In the genomic region with DNA sequence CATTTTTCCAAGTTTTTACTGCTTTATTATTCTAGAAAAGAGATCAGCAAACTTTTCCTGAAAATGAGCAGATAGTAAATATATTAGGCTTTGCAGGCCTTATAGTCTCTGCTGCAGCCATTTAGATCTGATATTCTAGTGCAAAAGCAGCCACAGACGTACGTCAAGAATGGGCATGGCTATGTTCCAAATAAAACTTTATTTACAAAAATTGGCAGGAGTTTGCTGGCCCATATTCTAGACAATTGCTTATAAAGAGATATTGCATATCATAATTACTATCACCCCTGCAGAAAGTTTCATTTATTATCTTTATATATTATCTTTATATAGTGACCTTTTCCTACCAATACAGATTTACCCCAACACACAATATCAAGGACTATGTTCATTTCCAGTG, we compare ENCODE assay signal across 31 cellular contexts.
DNase-seq lines count a peak whose midpoint lies in the region; ATAC-seq, FAIRE-seq and TF ChIP-seq lines count a peak whose summit lies in the region.
"Had no signal": no experiment of that assay in that cellular context is flagged by ENCODE, and none has a peak within 500 bp of the region (broad histone marks: within the 10 kb centered on the region; RNA-seq: fewer than 3 reads in every experiment).

No MANE protein-coding gene starts in this region.

- POLR2A ChIA-PET in K562 (lab: Yijun Ruan, JAX), result no interaction called here

- H3K4me1 ChIP-seq in K562 (replicated peaks in 1 of 2; ENCODE audit: control insufficient read depth in 2 of 2, insufficient read depth in 2 of 2, low read length in 2 of 2), result no peaks in the 10 kb centered on the region
- H3K4me1 ChIP-seq: Caco-2 had no signal

- H3K4me3 Mint-ChIP-seq in activated T-cell treated with anti-CD3 and anti-CD28 coated beads, Interleukin-2, amount 50 U/mL, for 72 hours, result no peak overlapping the region
- H3K4me3 Mint-ChIP-seq: B cell; CD14-positive monocyte; CD4-positive, alpha-beta memory T cell; CD4-positive, alpha-beta T cell; CD4-positive, CD25-positive, alpha-beta regulatory T cell; CD8-positive, alpha-beta memory T cell; CD8-positive, alpha-beta T cell had no signal

- H3K9me3 Mint-ChIP-seq in activated T-cell treated with anti-CD3 and anti-CD28 coated beads, Interleukin-2, amount 50 U/mL, for 72 hours, result no peaks in the 10 kb centered on the region
- H3K9me3 Mint-ChIP-seq: CD14-positive monocyte; CD4-positive, alpha-beta memory T cell; CD4-positive, alpha-beta T cell; CD8-positive, alpha-beta memory T cell; CD8-positive, alpha-beta T cell had no signal

- no peaks in the 10 kb centered on the region for H3K27me3 ChIP-seq in K562 (ENCODE audit: control insufficient read depth in 2 of 2, insufficient read depth in 2 of 2, low read length in 2 of 2)
- H3K27me3 ChIP-seq: BE2C; BLaER1; BLaER1 treated with 17β-estradiol and CSF1 and Interleukin-3, amounts not matched to agents 10 nM and 100 nM had no signal

- H3K27ac Mint-ChIP-seq in activated T-cell treated with anti-CD3 and anti-CD28 coated beads, Interleukin-2, amount 50 U/mL, for 72 hours, result no peak overlapping the region
- H3K27ac Mint-ChIP-seq: B cell; CD4-positive, alpha-beta memory T cell; CD4-positive, alpha-beta T cell; CD4-positive, CD25-positive, alpha-beta regulatory T cell; CD8-positive, alpha-beta T cell had no signal

- no peak overlapping the region for H3K4me2 ChIP-seq in K562 (ENCODE audit: insufficient read depth, low read length)
- H3K4me2 ChIP-seq: A549; BLaER1; BLaER1 treated with 17β-estradiol and CSF1 and Interleukin-3, amounts not matched to agents 10 nM and 100 nM had no signal

- in situ Hi-C loops in K562 (cut with MboI), result no loop called here

- H3K9me1 ChIP-seq in K562 (ENCODE audit: control insufficient read depth, insufficient read depth, low read length), result no peaks in the 10 kb centered on the region

- no peak for FAIRE-seq in K562 (lab: Jason Lieb, UNC)
- FAIRE-seq: A549, D721Med had no signal

- H3K27me3 Mint-ChIP-seq in activated T-cell treated with anti-CD3 and anti-CD28 coated beads, Interleukin-2, amount 50 U/mL, for 72 hours (ENCODE audit: low read depth), result no peaks in the 10 kb centered on the region
- H3K27me3 Mint-ChIP-seq: B cell; CD4-positive, alpha-beta memory T cell; CD4-positive, alpha-beta T cell; CD4-positive, CD25-positive, alpha-beta regulatory T cell; CD8-positive, alpha-beta memory T cell had no signal

- no peaks in the 10 kb centered on the region for H3K36me3 ChIP-seq in K562 (ENCODE audit: control insufficient read depth, insufficient read depth, low read length)
- H3K36me3 ChIP-seq: BE2C had no signal

- H4K20me1 ChIP-seq in K562 (replicated peaks; ENCODE audit: control insufficient read depth, insufficient read depth, low read length), result no peaks in the 10 kb centered on the region
- H4K20me1 ChIP-seq: BLaER1 had no signal

- no peak for TF ChIP-seq EP300 in K562 (IDR thresholded peaks at IDR 0.05; ENCODE audit: low read length)

- no peak for ATAC-seq in K562
- ATAC-seq in activated T-cell treated with anti-CD3 and anti-CD28 coated beads, Interleukin-2, amount 50 U/mL, for 72 hours (replicated peaks in 1 of 2), result no peak
- ATAC-seq: A549; CD8-positive, alpha-beta T cell had no signal

- H3K4me1 Mint-ChIP-seq in activated T-cell treated with anti-CD3 and anti-CD28 coated beads, Interleukin-2, amount 50 U/mL, for 72 hours (ENCODE audit: low read depth), result peaks cover 28% of the 10 kb centered on the region

- WGBS in K562 (ENCODE audit: insufficient coverage, low coverage, missing lambda C conversion rate), result 85% methylated on average over 2 of the region's 2 CpGs

- no peaks in the 10 kb centered on the region for H3K79me2 ChIP-seq in K562 (ENCODE audit: control insufficient read depth, insufficient read depth, low read length)

- TF ChIP-seq POLR2A in K562 (conservative IDR thresholded peaks at IDR 0.05), result no peak

- no peak for TF ChIP-seq CTCF in LNCaP clone FGC (IDR thresholded peaks at IDR 0.05; ENCODE audit: control insufficient read depth, extremely low read depth, insufficient read depth)
- no peak for TF ChIP-seq CTCF in K562 (IDR thresholded peaks at IDR 0.05 in 2 of 3, conservative IDR thresholded peaks at IDR 0.05 in 1 of 3; ENCODE audit: insufficient read depth in 2 of 3, low read depth in 1 of 3, low read length in 3 of 3)

- no peak overlapping the region for H3K27ac ChIP-seq in K562 (ENCODE audit: extremely low read depth, low read depth, low read length)
- H3K27ac ChIP-seq: A549; BLaER1; BLaER1 treated with 17β-estradiol and CSF1 and Interleukin-3, amounts not matched to agents 10 nM and 100 nM; C4-2B had no signal

- CTCF ChIA-PET in K562 (lab: Yijun Ruan, JAX; ENCODE audit: low intra/inter-chr PET ratio), result interaction anchor here (0.6 kb wide), 1 partner anchor 1087 kb away, joined by 3 read pairs; no protein-coding TSS in a partner anchor

- intact Hi-C loops in K562 (cut with micrococcal nuclease), result no loop called here

- no TSS peak for BruUV-seq in K562 (replicated peaks; lab: Mats Ljungman, UMichigan)

- H3K9me3 ChIP-seq in K562 (replicated peaks; ENCODE audit: control insufficient read depth, insufficient read depth, low read depth, low read length), result no peaks in the 10 kb centered on the region
- H3K9me3 ChIP-seq: A549; BE2C; BLaER1; BLaER1 treated with 17β-estradiol and CSF1 and Interleukin-3, amounts not matched to agents 10 nM and 100 nM; Caco-2 had no signal

- H3K9ac ChIP-seq in K562 (ENCODE audit: insufficient read depth in 1 of 2, low read depth in 2 of 2, low read length in 2 of 2), result no peak overlapping the region
- H3K9ac ChIP-seq: BLaER1; BLaER1 treated with 17β-estradiol and CSF1 and Interleukin-3, amounts not matched to agents 10 nM and 100 nM had no signal

- H2AFZ ChIP-seq in K562 (ENCODE audit: low read depth, low read length), result no peak overlapping the region

- H3K4me3 ChIP-seq in LNCaP clone FGC (ENCODE audit: low read depth, low read length) (no peak overlapping the region), K562 (no peak overlapping the region)
- H3K4me3 ChIP-seq: A549; BLaER1; BLaER1 treated with 17β-estradiol and CSF1 and Interleukin-3, amounts not matched to agents 10 nM and 100 nM had no signal

- DNase-seq in LNCaP clone FGC (ENCODE audit: low read depth) (peak; percentile 70), K562 (ENCODE audit: extremely low read depth in 1 of 4, low spot score in 3 of 4) (no peak), NCI-H2107 treated with DMSO at 0.1 percent for 48 hours (lab: John Stamatoyannopoulos, UW; ENCODE audit: unreplicated experiment) (no peak)
- DNase-seq in activated T-cell treated with anti-CD3 and anti-CD28 coated beads, Interleukin-2, amount 50 U/mL, for 72 hours, result no peak
- DNase-seq: 8988T; ACHN; AML-193; BE2C; C1 segment of cervical spinal cord; Caco-2; Calu3; CD4-positive, alpha-beta memory T cell; CD4-positive, alpha-beta T cell; CD4-positive, CD25-positive, alpha-beta regulatory T cell; CD8-positive, alpha-beta memory T cell; CD8-positive, alpha-beta T cell; COR-L47; DMS 273 treated with DMSO at 0.1 percent for 48 hours; DMS153; DMS53; DMS79; DMS79 treated with DMSO at 0.1 percent for 48 hours; DND-41; EL had no signal

- no peak for TF ChIP-seq RAD21 in K562 (CRISPR knock-in tag; conservative IDR thresholded peaks at IDR 0.05 in 1 of 2, IDR thresholded peaks at IDR 0.05 in 1 of 2)

- H3K36me3 Mint-ChIP-seq in activated T-cell treated with anti-CD3 and anti-CD28 coated beads, Interleukin-2, amount 50 U/mL, for 72 hours (ENCODE audit: insufficient read depth in 2 of 2), result no peaks in the 10 kb centered on the region
- H3K36me3 Mint-ChIP-seq: CD4-positive, CD25-positive, alpha-beta regulatory T cell; CD8-positive, alpha-beta memory T cell; CD8-positive, alpha-beta T cell had no signal

TF ChIP-seq in K562, 482 proteins besides CTCF, POLR2A, EP300 and RAD21 (continues in another document):
- TF ChIP-seq, protein P1, sequence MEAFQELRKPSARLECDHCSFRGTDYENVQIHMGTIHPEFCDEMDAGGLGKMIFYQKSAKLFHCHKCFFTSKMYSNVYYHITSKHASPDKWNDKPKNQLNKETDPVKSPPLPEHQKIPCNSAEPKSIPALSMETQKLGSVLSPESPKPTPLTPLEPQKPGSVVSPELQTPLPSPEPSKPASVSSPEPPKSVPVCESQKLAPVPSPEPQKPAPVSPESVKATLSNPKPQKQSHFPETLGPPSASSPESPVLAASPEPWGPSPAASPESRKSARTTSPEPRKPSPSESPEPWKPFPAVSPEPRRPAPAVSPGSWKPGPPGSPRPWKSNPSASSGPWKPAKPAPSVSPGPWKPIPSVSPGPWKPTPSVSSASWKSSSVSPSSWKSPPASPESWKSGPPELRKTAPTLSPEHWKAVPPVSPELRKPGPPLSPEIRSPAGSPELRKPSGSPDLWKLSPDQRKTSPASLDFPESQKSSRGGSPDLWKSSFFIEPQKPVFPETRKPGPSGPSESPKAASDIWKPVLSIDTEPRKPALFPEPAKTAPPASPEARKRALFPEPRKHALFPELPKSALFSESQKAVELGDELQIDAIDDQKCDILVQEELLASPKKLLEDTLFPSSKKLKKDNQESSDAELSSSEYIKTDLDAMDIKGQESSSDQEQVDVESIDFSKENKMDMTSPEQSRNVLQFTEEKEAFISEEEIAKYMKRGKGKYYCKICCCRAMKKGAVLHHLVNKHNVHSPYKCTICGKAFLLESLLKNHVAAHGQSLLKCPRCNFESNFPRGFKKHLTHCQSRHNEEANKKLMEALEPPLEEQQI (IDR thresholded peaks at IDR 0.05), result no peak
- TF ChIP-seq ETS2 (tag; IDR thresholded peaks at IDR 0.05; ENCODE audit: borderline replicate concordance, poor library complexity, severe bottlenecking) (no peak), KAT8 (IDR thresholded peaks at IDR 0.05; ENCODE audit: low read depth) (no peak)
